ENCODE assay signal across 1 cellular context in genomic region chr2:165281387-165281786, GRCh38.
TF ChIP-seq lines count a peak whose summit lies in the region.

No MANE protein-coding gene starts in this region.

TF ChIP-seq in SK-N-SH, 30 proteins besides CTCF, POLR2A, EP300 and RAD21 (continued from another document):
- TF ChIP-seq ZBTB33 (IDR thresholded peaks at IDR 0.05; ENCODE audit: borderline replicate concordance, low read depth) (no peak), REST (IDR thresholded peaks at IDR 0.05; ENCODE audit: low read depth, low read length) (no peak), TEAD4 (IDR thresholded peaks at IDR 0.05; ENCODE audit: borderline replicate concordance, insufficient read depth) (no peak)
